Comparison of ENCODE assay signal across 1 cellular context in genomic region chr17:7588553-7589203, GRCh38.
TF ChIP-seq lines count a peak whose summit lies in the region.

No MANE protein-coding gene starts in this region.

TF ChIP-seq in endothelial cell of umbilical vein, 7 proteins besides CTCF, POLR2A, EP300 and RAD21:
- TF ChIP-seq MYC (IDR thresholded peaks at IDR 0.05; ENCODE audit: low read depth, low read length): no peak
- TF ChIP-seq JUN (IDR thresholded peaks at IDR 0.05; ENCODE audit: borderline replicate concordance, insufficient read depth, insufficient read length, low read depth): no peak
- TF ChIP-seq MAX (IDR thresholded peaks at IDR 0.05; ENCODE audit: insufficient read depth, insufficient read length): no peak
- TF ChIP-seq FOS (IDR thresholded peaks at IDR 0.05; ENCODE audit: borderline replicate concordance, insufficient read depth, low read length): no peak
- no peak for TF ChIP-seq POLR2AphosphoS5 (IDR thresholded peaks at IDR 0.05; ENCODE audit: insufficient read depth, low read depth, low read length)
- TF ChIP-seq GATA2 (IDR thresholded peaks at IDR 0.05; ENCODE audit: insufficient read depth, insufficient read length, low read depth, low read length): no peak
- TF ChIP-seq EZH2 (IDR thresholded peaks at IDR 0.05; ENCODE audit: borderline replicate concordance, low read depth, low read length, severe bottlenecking): no peak
